Comparison of ENCODE assay signal across 10 cellular contexts in the genomic region with DNA sequence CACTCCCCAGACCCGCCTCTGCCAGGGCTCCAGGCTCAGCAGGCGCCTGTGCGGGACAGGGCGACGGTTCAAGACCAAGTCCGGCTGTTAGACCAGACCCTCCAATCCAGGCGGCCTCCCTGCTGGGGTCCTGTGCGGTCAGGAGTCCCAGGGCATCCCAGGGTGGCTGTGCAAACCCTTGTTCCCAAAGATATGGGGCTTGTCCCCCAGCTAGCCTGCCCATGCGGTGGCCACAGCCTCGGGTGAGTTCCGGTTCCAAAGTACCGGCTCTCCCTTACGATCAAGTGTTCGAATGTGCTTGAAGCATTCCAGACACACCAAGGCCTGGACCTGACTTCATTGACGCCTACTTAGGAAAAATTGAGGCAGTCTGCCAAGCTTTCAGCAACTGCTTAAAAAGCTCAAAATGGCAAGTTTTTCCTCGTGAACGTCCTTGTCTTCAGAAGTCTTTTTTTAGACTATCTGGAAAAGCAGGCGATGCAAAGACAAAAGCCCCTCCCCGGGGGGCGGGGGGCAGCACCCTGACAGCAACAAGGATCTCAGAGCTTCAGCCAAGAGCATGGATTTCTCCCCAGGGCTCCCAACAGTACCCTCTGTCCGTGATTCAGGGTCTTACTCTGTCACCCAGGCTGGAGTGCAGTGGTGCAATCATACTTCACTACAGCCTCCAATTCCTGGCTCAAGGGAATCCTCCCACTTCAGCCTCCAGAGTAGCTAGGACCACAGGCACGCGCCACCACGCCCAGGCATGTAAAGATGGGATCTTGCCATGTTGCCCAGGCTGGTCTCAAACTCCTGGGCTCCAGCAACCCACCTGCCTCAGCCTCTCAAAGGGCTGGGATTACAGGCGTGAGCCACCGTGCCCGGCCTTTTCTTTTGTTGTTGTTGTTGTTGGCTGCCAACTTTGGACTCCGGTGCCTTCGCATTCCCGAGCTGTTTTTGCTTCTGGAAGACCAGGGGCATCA. TPM values are rescaled to one million over a fixed set of nuclear protein-coding genes. Genes with fewer than 3 reads are reported as not detected.
DNase-seq lines count a peak whose midpoint lies in the region; ATAC-seq and TF ChIP-seq lines count a peak whose summit lies in the region.
"Had no signal": no experiment of that assay in that cellular context is flagged by ENCODE, and none has a peak within 500 bp of the region (broad histone marks: within the 10 kb centered on the region; RNA-seq: fewer than 3 reads in every experiment).

No MANE protein-coding gene starts in this region.

- POLR2A ChIA-PET in CD8-positive, alpha-beta memory T cell (lab: Charles Lee) = interaction anchor here (0.6 to 1.4 kb wide), 2 partner anchors 35 to 116 kb away, joined by 3 to 6 read pairs; no protein-coding TSS in a partner anchor
- POLR2A ChIA-PET in activated CD8-positive, alpha-beta T cell treated with anti-CD3 and anti-CD28 coated beads for 36 hours (lab: Charles Lee) = interaction anchor here (0.8 to 0.9 kb wide), 2 partner anchors 10 to 123 kb away, joined by 3 to 4 read pairs; no protein-coding TSS in a partner anchor

- peaks cover 4 to 25% (median 9%) of the 10 kb centered on the region in 3 donors for H3K4me1 Mint-ChIP-seq in CD8-positive, alpha-beta memory T cell
- peaks cover 20% of the 10 kb centered on the region for H3K4me1 Mint-ChIP-seq in activated CD8-positive, alpha-beta T cell treated with anti-CD3 and anti-CD28 coated beads for 36 hours (ENCODE audit: low read depth)

- H3K9me3 Mint-ChIP-seq in CD8-positive, alpha-beta memory T cell = no peaks in the 10 kb centered on the region
- H3K9me3 Mint-ChIP-seq in activated CD8-positive, alpha-beta T cell treated with anti-CD3 and anti-CD28 coated beads for 36 hours = no peaks in the 10 kb centered on the region

- no peaks in the 10 kb centered on the region for H3K36me3 ChIP-seq in CD8-positive, alpha-beta memory T cell (ENCODE audit: insufficient read depth, low read length)

- H3K4me1 ChIP-seq in CD8-positive, alpha-beta memory T cell (ENCODE audit: insufficient read depth, low read length) = peaks cover 18% of the 10 kb centered on the region

- CTCF ChIA-PET in CD8-positive, alpha-beta memory T cell (lab: Charles Lee) = interaction anchor here (1.0 to 2.4 kb wide), 6 partner anchors 18 to 355 kb away, joined by 3 to 5 read pairs (median 3); no protein-coding TSS in a partner anchor
- CTCF ChIA-PET in activated CD8-positive, alpha-beta T cell treated with anti-CD3 and anti-CD28 coated beads for 36 hours (lab: Charles Lee) = interaction anchor here (1.9 to 12.9 kb wide), 3 partner anchors 18 to 188 kb away, joined by 4 to 239 read pairs (median 11); no protein-coding TSS in a partner anchor

- H3K27ac ChIP-seq in CD8-positive, alpha-beta memory T cell (ENCODE audit: low read depth, low read length) = no peak overlapping the region

- intact Hi-C loops in activated CD8-positive, alpha-beta T cell treated with anti-CD3 and anti-CD28 coated beads for 36 hours (cut with micrococcal nuclease) = loop anchor here (5.0 kb wide), 1 partner anchor 385 kb away; no protein-coding TSS in a partner anchor

- TF ChIP-seq CTCF in activated CD8-positive, alpha-beta T cell treated with anti-CD3 and anti-CD28 coated beads for 36 hours (IDR thresholded peaks at IDR 0.05) = no peak
- TF ChIP-seq CTCF in fibroblast of villous mesenchyme (IDR thresholded peaks at IDR 0.05; ENCODE audit: insufficient read depth, low read depth, low read length) (no peak), retinal pigment epithelial cell (conservative IDR thresholded peaks at IDR 0.05; ENCODE audit: low read depth, low read length) (no peak)

- ATAC-seq in activated CD8-positive, alpha-beta T cell treated with anti-CD3 and anti-CD28 coated beads for 36 hours = no peak
- ATAC-seq in GM18861 (IDR thresholded peaks at IDR 0.05; ENCODE audit: unreplicated experiment) = no peak

- DNase-seq in CD8-positive, alpha-beta memory T cell = no peak
- no peak for DNase-seq in activated CD8-positive, alpha-beta T cell treated with anti-CD3 and anti-CD28 coated beads for 36 hours
- peak; percentile 85 for DNase-seq in fibroblast of villous mesenchyme (ENCODE audit: low read depth)
- peak; percentile 72 for DNase-seq in retinal pigment epithelial cell (ENCODE audit: low read depth)
- no peak for DNase-seq in DMS153 (lab: John Stamatoyannopoulos, UW)
- no peak for DNase-seq in A172 (ENCODE audit: low spot score)
- no peak for DNase-seq in NCI-H1092 treated with DMSO at 0.1 percent for 48 hours (lab: John Stamatoyannopoulos, UW)
- DNase-seq: activated CD4-positive, alpha-beta T cell treated with anti-CD3 and anti-CD28 coated beads for 1 hour; stimulated activated CD4-positive, alpha-beta T cell treated with anti-CD3 and anti-CD28 coated beads, Interleukin-4, amount 100 ng/mL, for 24 hours had no signal

- no peaks in the 10 kb centered on the region for H3K27me3 ChIP-seq in CD8-positive, alpha-beta memory T cell (ENCODE audit: insufficient read depth, low read length, poor library complexity, severe bottlenecking)

- peak overlapping the region in 6 of 8 donors; percentile 50 to 91 (median 82) for H3K27ac Mint-ChIP-seq in CD8-positive, alpha-beta memory T cell
- peak overlapping the region; percentile 59 for H3K27ac Mint-ChIP-seq in activated CD8-positive, alpha-beta T cell treated with anti-CD3 and anti-CD28 coated beads for 36 hours

- H3K9me3 ChIP-seq in CD8-positive, alpha-beta memory T cell (ENCODE audit: low read length) = no peaks in the 10 kb centered on the region

- peak overlapping the region; percentile 23 to 90 (median 46) for H3K4me3 Mint-ChIP-seq in CD8-positive, alpha-beta memory T cell
- peak overlapping the region; percentile 45 for H3K4me3 Mint-ChIP-seq in activated CD8-positive, alpha-beta T cell treated with anti-CD3 and anti-CD28 coated beads for 36 hours

- H3K27me3 Mint-ChIP-seq in CD8-positive, alpha-beta memory T cell = no peaks in the 10 kb centered on the region
- no peaks in the 10 kb centered on the region for H3K27me3 Mint-ChIP-seq in activated CD8-positive, alpha-beta T cell treated with anti-CD3 and anti-CD28 coated beads for 36 hours

- no peak overlapping the region for H3K4me3 ChIP-seq in CD8-positive, alpha-beta memory T cell (ENCODE audit: low read length)
- H3K4me3 ChIP-seq in fibroblast of villous mesenchyme (ENCODE audit: low read depth, low read length) = peak overlapping the region; percentile 15
- H3K4me3 ChIP-seq in retinal pigment epithelial cell (ENCODE audit: low read length) = no peak overlapping the region

- peaks cover 0 to 6% (median 1%) of the 10 kb centered on the region in 3 donors for H3K36me3 Mint-ChIP-seq in CD8-positive, alpha-beta memory T cell
- H3K36me3 Mint-ChIP-seq in activated CD8-positive, alpha-beta T cell treated with anti-CD3 and anti-CD28 coated beads for 36 hours (ENCODE audit: low read depth) = peaks cover 3% of the 10 kb centered on the region

RNA-seq across cellular contexts. Expression of a gene that starts 2.3 kb away (rescaled TPM):
- total RNA-seq in CD8-positive, alpha-beta memory T cell = 10 to 100 TPM; 65.0 to 72.5 TPM
- 66.4 TPM for polyA plus RNA-seq in CD8-positive, alpha-beta memory T cell
- 10 to 100 TPM; 64.7 to 71.7 TPM for total RNA-seq in activated CD8-positive, alpha-beta T cell treated with anti-CD3 and anti-CD28 coated beads for 36 hours
- total RNA-seq in fibroblast of villous mesenchyme = 20.7 and 30.3 TPM in 2 replicates
- total RNA-seq in A172 (2014; rRNA removed; shearing (Covaris generic)) = 18.6 and 34.6 TPM in 2 replicates

RNA-seq across cellular contexts. Expression of a gene that starts 35.8 kb away (rescaled TPM):
- 10 to 100 TPM; 35.9 to 38.4 TPM for total RNA-seq in CD8-positive, alpha-beta memory T cell
- 0.94 TPM for polyA plus RNA-seq in CD8-positive, alpha-beta memory T cell
- 10 to 100 TPM; 27.5 to 28.3 TPM for total RNA-seq in activated CD8-positive, alpha-beta T cell treated with anti-CD3 and anti-CD28 coated beads for 36 hours
- 26.8 and 32.9 TPM in 2 replicates for total RNA-seq in fibroblast of villous mesenchyme
- 4.1 and 14.8 TPM in 2 replicates for total RNA-seq in A172 (2014; rRNA removed; shearing (Covaris generic))

Comparison
In these comparisons a context has a peak if more than half of its experiments do, and no peak if none do; other contexts are left out.
1. DNase-seq: peak in fibroblast of villous mesenchyme (single experiment) and retinal pigment epithelial cell (single experiment); none in CD8-positive, alpha-beta memory T cell (0 of 5), activated CD8-positive, alpha-beta T cell treated with anti-CD3 and anti-CD28 coated beads for 36 hours (single experiment), DMS153 (single experiment), A172 (single experiment) and NCI-H1092 treated with DMSO at 0.1 percent for 48 hours (single experiment).